In the genomic region with DNA sequence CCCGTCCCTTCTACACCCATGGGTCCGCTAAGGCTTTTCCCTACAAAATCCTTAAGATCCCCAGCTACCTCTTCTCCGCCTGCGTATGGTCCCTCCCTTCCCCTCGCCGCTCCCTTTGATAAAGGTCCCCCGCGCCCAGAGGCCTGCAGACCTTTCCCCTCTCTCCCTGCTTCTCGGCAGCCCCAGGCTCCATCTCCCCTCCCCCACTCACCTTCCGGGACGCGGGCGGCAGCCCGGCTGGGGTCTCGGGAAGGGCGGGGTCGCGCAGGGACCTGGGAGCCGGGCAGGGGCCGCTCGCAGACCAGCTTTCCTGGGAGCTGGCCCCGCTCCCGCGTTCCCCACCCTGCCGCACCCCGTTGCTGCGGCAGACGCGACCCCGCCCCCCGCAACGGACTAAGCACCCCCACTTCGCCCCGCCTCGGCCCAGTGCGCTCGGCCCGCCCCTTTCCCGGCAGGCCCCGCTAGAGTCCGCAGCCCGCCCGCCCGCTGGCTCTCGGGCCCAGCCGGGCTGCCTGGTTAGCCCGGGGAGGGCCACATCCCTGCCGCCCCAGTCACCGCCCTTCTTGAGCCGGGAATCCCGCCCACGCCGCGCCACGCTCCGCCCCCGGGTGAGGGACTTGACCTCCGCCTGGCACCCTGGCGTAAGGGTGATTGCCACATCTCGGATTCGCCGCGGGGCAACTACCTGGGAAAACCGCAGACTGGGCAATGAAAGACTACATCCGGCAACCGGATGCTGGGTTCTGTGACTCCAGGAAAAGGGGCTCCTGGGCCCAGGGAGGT, we compare ENCODE assay signal across 1 cellular context.
TF ChIP-seq lines count a peak whose summit lies in the region.

Gene FLOT1, minus strand, starts transcription at position 372 of the 783 bp plus-strand sequence. CDS start 498 bp downstream, outside the sequence.

TF ChIP-seq in HepG2, 621 proteins besides CTCF, POLR2A, EP300 and RAD21 (continued from another document and continues in another):
- TF ChIP-seq RFX3 (CRISPR knock-in tag; IDR thresholded peaks at IDR 0.05) (no peak), NFATC3 (CRISPR knock-in tag; IDR thresholded peaks at IDR 0.05) (peak; percentile 97), RFXAP (CRISPR knock-in tag; IDR thresholded peaks at IDR 0.05; ENCODE audit: borderline replicate concordance) (no peak; the same call in 1 of the 2 replicates), ZBED4 (CRISPR knock-in tag; IDR thresholded peaks at IDR 0.05; ENCODE audit: borderline replicate concordance) (peak; percentile 95; the same call in 1 of the 2 replicates), SAFB2 (CRISPR knock-in tag; IDR thresholded peaks at IDR 0.05; ENCODE audit: borderline replicate concordance, low read depth) (peak; percentile 100), NFYC (CRISPR knock-in tag; IDR thresholded peaks at IDR 0.05) (no peak; the same call in 1 of the 2 replicates), ADNP (CRISPR knock-in tag; IDR thresholded peaks at IDR 0.05) (no peak), IRF2 (CRISPR knock-in tag; IDR thresholded peaks at IDR 0.05) (peak; percentile 89), GATAD1 (CRISPR knock-in tag; IDR thresholded peaks at IDR 0.05) (no peak; the same call in 1 of the 2 replicates), SUZ12 (IDR thresholded peaks at IDR 0.05; ENCODE audit: low read depth, low read length) (no peak), FOXK1 (CRISPR knock-in tag; IDR thresholded peaks at IDR 0.05; ENCODE audit: borderline replicate concordance, low read depth) (no peak; the same call in 1 of the 2 replicates), ZNF468 (CRISPR knock-in tag; IDR thresholded peaks at IDR 0.05) (0 out of 2 replicates have a peak, but pooled peaks have one; percentile 44), CC2D1A (CRISPR knock-in tag; IDR thresholded peaks at IDR 0.05) (no peak; the same call in 1 of the 2 replicates), AHR (CRISPR knock-in tag; IDR thresholded peaks at IDR 0.05) (no peak; the same call in 1 of the 2 replicates), NCOA1 (CRISPR knock-in tag; IDR thresholded peaks at IDR 0.05) (peak; percentile 90), KDM3A (CRISPR knock-in tag; IDR thresholded peaks at IDR 0.05; ENCODE audit: low read depth) (peak; percentile 81), AGO2 (optimal IDR thresholded peaks at IDR 0.05; ENCODE audit: low read depth, low read length) (peak; percentile 100), SRSF4 (IDR thresholded peaks at IDR 0.05; ENCODE audit: low read depth, low read length, poor library complexity, severe bottlenecking) (peak; percentile 100), AKAP8 (CRISPR knock-in tag; IDR thresholded peaks at IDR 0.05) (peak; percentile 100), HIVEP1 (CRISPR knock-in tag; IDR thresholded peaks at IDR 0.05) (peak; percentile 98), GZF1 (CRISPR knock-in tag; IDR thresholded peaks at IDR 0.05) (peak; percentile 72), ZC3H4 (CRISPR knock-in tag; IDR thresholded peaks at IDR 0.05; ENCODE audit: borderline replicate concordance) (peak; percentile 98), NR0B2 (CRISPR knock-in tag; IDR thresholded peaks at IDR 0.05) (peak; percentile 88), SP2 (CRISPR knock-in tag; IDR thresholded peaks at IDR 0.05) (peak; percentile 59), ZNF431 (CRISPR knock-in tag; IDR thresholded peaks at IDR 0.05; ENCODE audit: borderline replicate concordance, low read depth) (peak; percentile 34; the same call in 1 of the 2 replicates), HNF4A (CRISPR knock-in tag; IDR thresholded peaks at IDR 0.05) (peak; percentile 58), ZNF354B (CRISPR knock-in tag; IDR thresholded peaks at IDR 0.05) (no peak), CEBPB (IDR thresholded peaks at IDR 0.05; ENCODE audit: borderline replicate concordance, low read depth, low read length) (peak; percentile 99), IKZF1 (IDR thresholded peaks at IDR 0.05) (no peak), HCFC1 (IDR thresholded peaks at IDR 0.05; ENCODE audit: low read depth, low read length) (no peak; the same call in 1 of the 2 replicates), NKX3-1 (CRISPR knock-in tag; IDR thresholded peaks at IDR 0.05) (no peak; the same call in 1 of the 2 replicates), ZNF12 (CRISPR knock-in tag; IDR thresholded peaks at IDR 0.05) (peak; percentile 68; the same call in 1 of the 2 replicates), ZBTB49 (CRISPR knock-in tag; IDR thresholded peaks at IDR 0.05; ENCODE audit: borderline replicate concordance) (0 out of 2 replicates have a peak, but pooled peaks have one; percentile 16), BATF2 (CRISPR knock-in tag; IDR thresholded peaks at IDR 0.05) (peak; percentile 98), THYN1 (CRISPR knock-in tag; IDR thresholded peaks at IDR 0.05; ENCODE audit: borderline replicate concordance, low read depth) (peak; percentile 17), MTF1 (CRISPR knock-in tag; IDR thresholded peaks at IDR 0.05) (no peak; the same call in 1 of the 2 replicates), ZNF749 (CRISPR knock-in tag; IDR thresholded peaks at IDR 0.05; ENCODE audit: borderline replicate concordance) (peak; percentile 96), DRAP1 (CRISPR knock-in tag; IDR thresholded peaks at IDR 0.05) (peak; percentile 78), ZNF124 (CRISPR knock-in tag; IDR thresholded peaks at IDR 0.05) (peak; percentile 79)
- TF ChIP-seq, protein P1, sequence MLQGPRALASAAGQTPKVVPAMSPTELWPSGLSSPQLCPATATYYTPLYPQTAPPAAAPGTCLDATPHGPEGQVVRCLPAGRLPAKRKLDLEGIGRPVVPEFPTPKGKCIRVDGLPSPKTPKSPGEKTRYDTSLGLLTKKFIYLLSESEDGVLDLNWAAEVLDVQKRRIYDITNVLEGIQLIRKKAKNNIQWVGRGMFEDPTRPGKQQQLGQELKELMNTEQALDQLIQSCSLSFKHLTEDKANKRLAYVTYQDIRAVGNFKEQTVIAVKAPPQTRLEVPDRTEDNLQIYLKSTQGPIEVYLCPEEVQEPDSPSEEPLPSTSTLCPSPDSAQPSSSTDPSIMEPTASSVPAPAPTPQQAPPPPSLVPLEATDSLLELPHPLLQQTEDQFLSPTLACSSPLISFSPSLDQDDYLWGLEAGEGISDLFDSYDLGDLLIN (CRISPR knock-in tag; IDR thresholded peaks at IDR 0.05; ENCODE audit: borderline replicate concordance) = peak; percentile 51
- TF ChIP-seq, protein P2, sequence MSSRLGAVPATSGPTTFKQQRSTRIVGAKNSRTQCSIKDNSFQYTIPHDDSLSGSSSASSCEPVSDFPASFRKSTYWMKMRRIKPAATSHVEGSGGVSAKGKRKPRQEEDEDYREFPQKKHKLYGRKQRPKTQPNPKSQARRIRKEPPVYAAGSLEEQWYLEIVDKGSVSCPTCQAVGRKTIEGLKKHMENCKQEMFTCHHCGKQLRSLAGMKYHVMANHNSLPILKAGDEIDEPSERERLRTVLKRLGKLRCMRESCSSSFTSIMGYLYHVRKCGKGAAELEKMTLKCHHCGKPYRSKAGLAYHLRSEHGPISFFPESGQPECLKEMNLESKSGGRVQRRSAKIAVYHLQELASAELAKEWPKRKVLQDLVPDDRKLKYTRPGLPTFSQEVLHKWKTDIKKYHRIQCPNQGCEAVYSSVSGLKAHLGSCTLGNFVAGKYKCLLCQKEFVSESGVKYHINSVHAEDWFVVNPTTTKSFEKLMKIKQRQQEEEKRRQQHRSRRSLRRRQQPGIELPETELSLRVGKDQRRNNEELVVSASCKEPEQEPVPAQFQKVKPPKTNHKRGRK (CRISPR knock-in tag; IDR thresholded peaks at IDR 0.05) = peak; percentile 78
- TF ChIP-seq, protein P3, sequence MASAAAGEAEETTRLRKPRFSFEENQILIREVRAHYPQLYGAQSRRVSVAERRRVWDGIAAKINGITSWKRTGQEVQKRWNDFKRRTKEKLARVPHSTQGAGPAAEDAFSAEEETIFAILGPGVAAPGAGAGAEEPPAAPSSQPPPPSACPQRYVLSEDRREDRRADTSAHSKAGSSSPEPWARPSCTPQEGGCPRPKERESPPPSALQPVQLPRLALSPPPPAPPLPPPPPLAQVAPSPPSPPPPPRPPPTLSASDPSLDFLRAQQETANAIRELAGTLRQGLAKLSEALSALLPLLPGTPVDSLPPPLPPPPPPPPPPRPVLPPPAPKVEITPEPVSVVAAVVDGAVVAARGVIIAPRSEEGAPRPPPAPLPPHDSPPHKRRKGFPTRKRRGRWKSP (CRISPR knock-in tag; IDR thresholded peaks at IDR 0.05) = peak; percentile 84; the same call in 1 of the 2 replicates
- TF ChIP-seq, protein P4, sequence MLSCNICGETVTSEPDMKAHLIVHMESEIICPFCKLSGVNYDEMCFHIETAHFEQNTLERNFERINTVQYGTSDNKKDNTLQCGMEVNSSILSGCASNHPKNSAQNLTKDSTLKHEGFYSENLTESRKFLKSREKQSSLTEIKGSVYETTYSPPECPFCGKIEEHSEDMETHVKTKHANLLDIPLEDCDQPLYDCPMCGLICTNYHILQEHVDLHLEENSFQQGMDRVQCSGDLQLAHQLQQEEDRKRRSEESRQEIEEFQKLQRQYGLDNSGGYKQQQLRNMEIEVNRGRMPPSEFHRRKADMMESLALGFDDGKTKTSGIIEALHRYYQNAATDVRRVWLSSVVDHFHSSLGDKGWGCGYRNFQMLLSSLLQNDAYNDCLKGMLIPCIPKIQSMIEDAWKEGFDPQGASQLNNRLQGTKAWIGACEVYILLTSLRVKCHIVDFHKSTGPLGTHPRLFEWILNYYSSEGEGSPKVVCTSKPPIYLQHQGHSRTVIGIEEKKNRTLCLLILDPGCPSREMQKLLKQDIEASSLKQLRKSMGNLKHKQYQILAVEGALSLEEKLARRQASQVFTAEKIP (CRISPR knock-in tag; IDR thresholded peaks at IDR 0.05; ENCODE audit: borderline replicate concordance) = no peak
- TF ChIP-seq, protein P5, sequence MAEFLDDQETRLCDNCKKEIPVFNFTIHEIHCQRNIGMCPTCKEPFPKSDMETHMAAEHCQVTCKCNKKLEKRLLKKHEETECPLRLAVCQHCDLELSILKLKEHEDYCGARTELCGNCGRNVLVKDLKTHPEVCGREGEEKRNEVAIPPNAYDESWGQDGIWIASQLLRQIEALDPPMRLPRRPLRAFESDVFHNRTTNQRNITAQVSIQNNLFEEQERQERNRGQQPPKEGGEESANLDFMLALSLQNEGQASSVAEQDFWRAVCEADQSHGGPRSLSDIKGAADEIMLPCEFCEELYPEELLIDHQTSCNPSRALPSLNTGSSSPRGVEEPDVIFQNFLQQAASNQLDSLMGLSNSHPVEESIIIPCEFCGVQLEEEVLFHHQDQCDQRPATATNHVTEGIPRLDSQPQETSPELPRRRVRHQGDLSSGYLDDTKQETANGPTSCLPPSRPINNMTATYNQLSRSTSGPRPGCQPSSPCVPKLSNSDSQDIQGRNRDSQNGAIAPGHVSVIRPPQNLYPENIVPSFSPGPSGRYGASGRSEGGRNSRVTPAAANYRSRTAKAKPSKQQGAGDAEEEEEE (CRISPR knock-in tag; IDR thresholded peaks at IDR 0.05; ENCODE audit: borderline replicate concordance) = peak; percentile 41; the same call in 1 of the 2 replicates
- TF ChIP-seq, protein P6, sequence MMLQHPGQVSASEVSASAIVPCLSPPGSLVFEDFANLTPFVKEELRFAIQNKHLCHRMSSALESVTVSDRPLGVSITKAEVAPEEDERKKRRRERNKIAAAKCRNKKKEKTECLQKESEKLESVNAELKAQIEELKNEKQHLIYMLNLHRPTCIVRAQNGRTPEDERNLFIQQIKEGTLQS (CRISPR knock-in tag; IDR thresholded peaks at IDR 0.05) = peak; percentile 53
